In genomic region chr2:16962459-16962858, GRCh38 we compare ENCODE assay signal across 23 cellular contexts.
DNase-seq lines count a peak whose midpoint lies in the region; ATAC-seq and TF ChIP-seq lines count a peak whose summit lies in the region.
"Had no signal": no experiment of that assay in that cellular context is flagged by ENCODE, and none has a peak within 500 bp of the region (broad histone marks: within the 10 kb centered on the region; RNA-seq: fewer than 3 reads in every experiment).

No MANE protein-coding gene starts in this region.

- peak; percentile 16 for DNase-seq in NCI-H345 (lab: John Stamatoyannopoulos, UW)
- DNase-seq in NCI-H345 treated with DMSO at 0.1 percent for 48 hours (lab: John Stamatoyannopoulos, UW; ENCODE audit: unreplicated experiment): no peak
- DNase-seq in NCI-H69 (lab: John Stamatoyannopoulos, UW): peak; percentile 30
- peak; percentile 47 for DNase-seq in left kidney (ENCODE audit: low read depth, low spot score)
- peak; percentile 14 for DNase-seq in retina
- DNase-seq in brain microvascular endothelial cell: no peak
- no peak for DNase-seq in NAMALWA (ENCODE audit: low spot score)
- DNase-seq: 8988T; Caco-2; CD4-positive, alpha-beta memory T cell; DMS 273 treated with DMSO at 0.1 percent for 48 hours; DMS79 treated with DMSO at 0.1 percent for 48 hours; H7; HFFc6; MV-4-11; NCI-H2029 treated with DMSO at 0.1 percent for 48 hours; NCI-H2171 treated with DMSO at 0.1 percent for 48 hours; NCI-H446 treated with DMSO at 0.1 percent for 48 hours; NCI-H774; NK-92 treated with Interleukin-12 subunit alpha and Interleukin-12 subunit beta, amount 100 ng/mL, for 24 hours; Peyer's patch had no signal

- no peaks in the 10 kb centered on the region for H3K36me3 ChIP-seq in brain microvascular endothelial cell (replicated peaks)
- H3K36me3 ChIP-seq: BLaER1 treated with 17β-estradiol and CSF1 and Interleukin-3, amounts not matched to agents 10 nM and 100 nM; Peyer's patch had no signal

- no peak for TF ChIP-seq CTCF in brain microvascular endothelial cell (IDR thresholded peaks at IDR 0.05; ENCODE audit: low read depth, low read length, missing control alignments)

- in situ Hi-C loops in brain microvascular endothelial cell (cut with HindIII; ENCODE audit: low pct_ligation_motif_present, low sequenced_read_pairs): no loop called here

- H3K27me3 ChIP-seq in brain microvascular endothelial cell (replicated peaks): no peaks in the 10 kb centered on the region
- H3K27me3 ChIP-seq: BLaER1 treated with 17β-estradiol and CSF1 and Interleukin-3, amounts not matched to agents 10 nM and 100 nM; Peyer's patch had no signal

- no peak overlapping the region for H3K4me3 ChIP-seq in brain microvascular endothelial cell (ENCODE audit: low read depth, low read length)
- H3K4me3 ChIP-seq: BLaER1 treated with 17β-estradiol and CSF1 and Interleukin-3, amounts not matched to agents 10 nM and 100 nM; Peyer's patch had no signal

- ATAC-seq in HG03439 (IDR thresholded peaks at IDR 0.05; ENCODE audit: unreplicated experiment): no peak

- no peak overlapping the region for H3K27ac ChIP-seq in brain microvascular endothelial cell
- H3K27ac ChIP-seq: BLaER1 treated with 17β-estradiol and CSF1 and Interleukin-3, amounts not matched to agents 10 nM and 100 nM; Peyer's patch had no signal

Comparison
In these comparisons a context has a peak if more than half of its experiments do, and no peak if none do; other contexts are left out.
1. DNase-seq: peak in NCI-H345 (single experiment), NCI-H69 (single experiment), left kidney (single experiment) and retina (single experiment); none in NCI-H345 treated with DMSO at 0.1 percent for 48 hours (single experiment), brain microvascular endothelial cell (single experiment) and NAMALWA (single experiment).